8 cellular contexts compared by ENCODE assay signal in genomic region chr10:62527019-62527827, GRCh38.
DNase-seq lines count a peak whose midpoint lies in the region; ATAC-seq and TF ChIP-seq lines count a peak whose summit lies in the region.

No MANE protein-coding gene starts in this region.

- H3K27me3 Mint-ChIP-seq in CD8-positive, alpha-beta memory T cell = peaks cover 3 to 4% of the 10 kb centered on the region in 2 donors
- H3K27me3 Mint-ChIP-seq in activated naive CD8-positive, alpha-beta T cell treated with anti-CD3 and anti-CD28 coated beads, Interleukin-2, amount 50 U/mL, for 24 hours = no peaks in the 10 kb centered on the region

- no peak for TF ChIP-seq POLR2A in sigmoid colon (IDR thresholded peaks at IDR 0.05)

- CTCF ChIA-PET in CD8-positive, alpha-beta memory T cell (lab: Charles Lee) = interaction anchor here (0.8 to 1.2 kb wide), 2 partner anchors 37 to 291 kb away, joined by 3 read pairs; no protein-coding TSS in a partner anchor

- DNase-seq in CD8-positive, alpha-beta memory T cell = peak in 1 of 5 donors; percentile 28
- DNase-seq in activated naive CD8-positive, alpha-beta T cell treated with anti-CD3 and anti-CD28 coated beads, Interleukin-2, amount 50 U/mL, for 24 hours = peak; percentile 15
- no peak for DNase-seq in SKM-1 treated with dmso at 0.1 percent for 144 hours (lab: John Stamatoyannopoulos, UW; ENCODE audit: unreplicated experiment)
- DNase-seq in HAP-1 (ENCODE audit: low spot score in 2 of 2) = no peak
- DNase-seq in NK-92 (lab: John Stamatoyannopoulos, UW; ENCODE audit: unreplicated experiment) = no peak
- DNase-seq in sigmoid colon = no peak

- 63 to 73% methylated on average over 6 of the region's 6 CpGs for WGBS in sigmoid colon, 2 donors

- H3K27me3 ChIP-seq in CD8-positive, alpha-beta memory T cell (ENCODE audit: insufficient read depth, low read length, poor library complexity, severe bottlenecking) = no peaks in the 10 kb centered on the region
- H3K27me3 ChIP-seq in HAP-1 (ENCODE audit: low read depth) (no peaks in the 10 kb centered on the region), sigmoid colon (no peaks in the 10 kb centered on the region)

- ATAC-seq in GM19452 (IDR thresholded peaks at IDR 0.05; ENCODE audit: unreplicated experiment) (peak; percentile 58), HG03196 (IDR thresholded peaks at IDR 0.05; ENCODE audit: unreplicated experiment) (peak; percentile 61)
- peak; percentile 18 for ATAC-seq in activated naive CD8-positive, alpha-beta T cell treated with anti-CD3 and anti-CD28 coated beads, Interleukin-2, amount 50 U/mL, for 24 hours

- no peak overlapping the region for H3K4me3 ChIP-seq in CD8-positive, alpha-beta memory T cell (ENCODE audit: low read length)
- H3K4me3 ChIP-seq in HAP-1 = no peak overlapping the region
- no peak overlapping the region for H3K4me3 ChIP-seq in sigmoid colon

- peaks cover 40% of the 10 kb centered on the region for H3K4me1 ChIP-seq in CD8-positive, alpha-beta memory T cell (ENCODE audit: insufficient read depth, low read length)
- H3K4me1 ChIP-seq in HAP-1 (no peaks in the 10 kb centered on the region), sigmoid colon (no peaks in the 10 kb centered on the region)

- H3K36me3 ChIP-seq in CD8-positive, alpha-beta memory T cell (ENCODE audit: insufficient read depth, low read length) = no peaks in the 10 kb centered on the region
- H3K36me3 ChIP-seq in HAP-1 (replicated peaks) (no peaks in the 10 kb centered on the region), sigmoid colon (no peaks in the 10 kb centered on the region)

- peaks cover 4 to 13% (median 8%) of the 10 kb centered on the region in 5 donors for H3K9me3 Mint-ChIP-seq in CD8-positive, alpha-beta memory T cell
- H3K9me3 Mint-ChIP-seq in activated naive CD8-positive, alpha-beta T cell treated with anti-CD3 and anti-CD28 coated beads, Interleukin-2, amount 50 U/mL, for 24 hours = peaks cover 21% of the 10 kb centered on the region

- POLR2A ChIA-PET in CD8-positive, alpha-beta memory T cell (lab: Charles Lee) = no interaction called here

- H3K4me3 Mint-ChIP-seq in CD8-positive, alpha-beta memory T cell = peak overlapping the region in 5 of 7 donors; percentile 23 to 60 (median 32)
- H3K4me3 Mint-ChIP-seq in activated naive CD8-positive, alpha-beta T cell treated with anti-CD3 and anti-CD28 coated beads, Interleukin-2, amount 50 U/mL, for 24 hours = peak overlapping the region; percentile 51

- H3K27ac Mint-ChIP-seq in CD8-positive, alpha-beta memory T cell = peak overlapping the region in 5 of 8 donors; percentile 29 to 86 (median 52)
- peak overlapping the region; percentile 84 for H3K27ac Mint-ChIP-seq in activated naive CD8-positive, alpha-beta T cell treated with anti-CD3 and anti-CD28 coated beads, Interleukin-2, amount 50 U/mL, for 24 hours

- H3K27ac ChIP-seq in CD8-positive, alpha-beta memory T cell (ENCODE audit: low read depth, low read length) = no peak overlapping the region
- H3K27ac ChIP-seq in sigmoid colon = no peak overlapping the region

- in situ Hi-C loops in HAP-1 (cut with MboI; ENCODE audit: low sequenced_read_pairs) = no loop called here

- no peak for TF ChIP-seq CTCF in sigmoid colon (IDR thresholded peaks at IDR 0.05)

- no peak for TF ChIP-seq EP300 in sigmoid colon (IDR thresholded peaks at IDR 0.05)

- peaks cover 0 to 33% (median 6%) of the 10 kb centered on the region in 3 donors for H3K36me3 Mint-ChIP-seq in CD8-positive, alpha-beta memory T cell
- peaks cover 17% of the 10 kb centered on the region for H3K36me3 Mint-ChIP-seq in activated naive CD8-positive, alpha-beta T cell treated with anti-CD3 and anti-CD28 coated beads, Interleukin-2, amount 50 U/mL, for 24 hours (ENCODE audit: low read depth)

- intact Hi-C loops in sigmoid colon (cut with DNase I) = no loop called here

- peaks cover 32 to 41% (median 33%) of the 10 kb centered on the region in 3 donors for H3K4me1 Mint-ChIP-seq in CD8-positive, alpha-beta memory T cell
- H3K4me1 Mint-ChIP-seq in activated naive CD8-positive, alpha-beta T cell treated with anti-CD3 and anti-CD28 coated beads, Interleukin-2, amount 50 U/mL, for 24 hours = peaks cover 40% of the 10 kb centered on the region

- no peaks in the 10 kb centered on the region for H3K9me3 ChIP-seq in CD8-positive, alpha-beta memory T cell (ENCODE audit: low read length)
- H3K9me3 ChIP-seq in HAP-1 (no peaks in the 10 kb centered on the region), sigmoid colon (no peaks in the 10 kb centered on the region)
